15 cellular contexts compared by ENCODE assay signal in genomic region chr3:51997935-51998596, GRCh38. TPM values are rescaled to one million over a fixed set of nuclear protein-coding genes. Genes with fewer than 3 reads are reported as not detected.
A peak's percentile ranks its signal among the peaks of the same experiment; 100 is the strongest.
DNase-seq lines count a peak whose midpoint lies in the region; ATAC-seq, FAIRE-seq and TF ChIP-seq lines count a peak whose summit lies in the region.
"Had no signal": no experiment of that assay in that cellular context is flagged by ENCODE, and none has a peak within 500 bp of the region (broad histone marks: within the 10 kb centered on the region; RNA-seq: fewer than 3 reads in every experiment).

No MANE protein-coding gene starts in this region.

- H3K4me3 ChIP-seq in PC-3 (ENCODE audit: low read length): peak overlapping the region; percentile 6; the same call in 1 of the 2 replicates
- H3K4me3 ChIP-seq in smooth muscle cell: no peak overlapping the region
- no peak overlapping the region for H3K4me3 ChIP-seq in kidney (ENCODE audit: low read length in 2 of 2)
- H3K4me3 ChIP-seq: upper lobe of left lung had no signal

- H3K4me2 ChIP-seq in PC-3 (ENCODE audit: low read length) (peak overlapping the region; percentile 67), smooth muscle cell (no peak overlapping the region)
- H3K4me2 ChIP-seq: SK-N-SH had no signal

- H3K36me3 Mint-ChIP-seq in activated T-cell treated with anti-CD3 and anti-CD28 coated beads, Interleukin-2, amount 50 U/mL, for 72 hours (ENCODE audit: insufficient read depth in 2 of 2): peaks cover 16 to 20% of the 10 kb centered on the region in 2 donors

- no peaks in the 10 kb centered on the region for H3K9me3 Mint-ChIP-seq in activated T-cell treated with anti-CD3 and anti-CD28 coated beads, Interleukin-2, amount 50 U/mL, for 72 hours

- intact Hi-C loops in PC-3 (cut with micrococcal nuclease) (loop anchor here (1.0 to 2.0 kb wide), 2 partner anchors 15 to 23 kb away; partner anchors contain the start of genes ABHD14A, ABHD14B and ACY1), kidney (cut with DNase I) (no loop called here)

- H3K9me2 ChIP-seq in PC-3 (replicated peaks; ENCODE audit: low read length): no peaks in the 10 kb centered on the region
- H3K9me2 ChIP-seq: SK-N-SH had no signal

- WGBS in smooth muscle cell (ENCODE audit: low lambda C conversion rate): 43% methylated on average over 7 of the region's 7 CpGs

- peaks cover 10% of the 10 kb centered on the region for H3F3A ChIP-seq in PC-3 (ENCODE audit: low read length, unreplicated experiment)
- peaks cover 12% of the 10 kb centered on the region for H3F3A ChIP-seq in smooth muscle cell (ENCODE audit: low read depth)

- H3K4me3 Mint-ChIP-seq in activated T-cell treated with anti-CD3 and anti-CD28 coated beads, Interleukin-2, amount 50 U/mL, for 72 hours: no peak overlapping the region

- peaks cover 20% of the 10 kb centered on the region for H3K4me1 Mint-ChIP-seq in activated T-cell treated with anti-CD3 and anti-CD28 coated beads, Interleukin-2, amount 50 U/mL, for 72 hours (ENCODE audit: low read depth)

- H3K9ac ChIP-seq in PC-3 (ENCODE audit: low read length) (no peak overlapping the region), smooth muscle cell (ENCODE audit: low read depth) (no peak overlapping the region), kidney (ENCODE audit: low read length in 2 of 2) (no peak overlapping the region)
- H3K9ac ChIP-seq: SK-N-SH had no signal

- BruUV-seq in PC-3 (replicated peaks; lab: Mats Ljungman, UMichigan): no TSS peak

- H4K20me1 ChIP-seq in PC-3 (ENCODE audit: low read length) (0 out of 2 replicates have a peak, but pooled peaks cover 4% of the 10 kb centered on the region), smooth muscle cell (ENCODE audit: low read depth) (peaks cover 10% of the 10 kb centered on the region)

- CTCF ChIA-PET in PC-3 (lab: Charles Lee): interaction anchor here (0.5 to 1.0 kb wide), 6 partner anchors 15 to 1673 kb away, joined by 3 to 4 read pairs (median 3); partner anchors contain the start of gene ABHD14B

- no peaks in the 10 kb centered on the region for H3K9me3 ChIP-seq in PC-3 (ENCODE audit: low read length)
- no peaks in the 10 kb centered on the region for H3K9me3 ChIP-seq in smooth muscle cell (replicated peaks; ENCODE audit: low read depth)
- no peaks in the 10 kb centered on the region for H3K9me3 ChIP-seq in kidney (ENCODE audit: control insufficient read depth in 1 of 2, low read length in 2 of 2)
- H3K9me3 ChIP-seq: SK-N-SH, upper lobe of left lung had no signal

- H3K27ac Mint-ChIP-seq in activated T-cell treated with anti-CD3 and anti-CD28 coated beads, Interleukin-2, amount 50 U/mL, for 72 hours: no peak overlapping the region

- H3K27me3 ChIP-seq in PC-3 (ENCODE audit: low read length) (no peaks in the 10 kb centered on the region), smooth muscle cell (ENCODE audit: low read depth) (no peaks in the 10 kb centered on the region)
- H3K27me3 ChIP-seq: upper lobe of left lung had no signal

- POLR2A ChIA-PET in PC-3 (lab: Charles Lee; ENCODE audit: unreplicated experiment): interaction anchor here (0.6 kb wide), 2 partner anchors 33 to 48 kb away, joined by 3 to 4 read pairs; no protein-coding TSS in a partner anchor

- H3K4me1 ChIP-seq in PC-3 (ENCODE audit: insufficient read depth, low read length): peaks cover 22% of the 10 kb centered on the region
- peaks cover 26% of the 10 kb centered on the region for H3K4me1 ChIP-seq in smooth muscle cell (ENCODE audit: low read depth)
- peaks cover 3 to 18% of the 10 kb centered on the region in 2 donors for H3K4me1 ChIP-seq in kidney (ENCODE audit: control insufficient read depth in 1 of 2, insufficient read depth in 1 of 2, low read depth in 1 of 2, low read length in 2 of 2)

- DNase-seq in SHP77 (lab: John Stamatoyannopoulos, UW) (peak; percentile 12 to 20), SHP77 treated with DMSO at 0.1 percent for 48 hours (lab: John Stamatoyannopoulos, UW) (no peak), PC-3 (peak; percentile 92), epithelial cell of prostate (ENCODE audit: low read depth, low spot score) (no peak), smooth muscle cell (lab: John Stamatoyannopoulos, UW; ENCODE audit: unreplicated experiment) (no peak), kidney (no peak)
- no peak for DNase-seq in activated T-cell treated with anti-CD3 and anti-CD28 coated beads, Interleukin-2, amount 50 U/mL, for 72 hours
- DNase-seq: activated T-cell treated with anti-CD3 and anti-CD28 coated beads for 4 hours; aorta; DMS79 treated with DMSO at 0.1 percent for 48 hours; effector CD4-positive, alpha-beta T cell; NCI-H446 treated with DMSO at 0.1 percent for 48 hours; SK-N-SH; upper lobe of left lung had no signal

- peaks cover 24% of the 10 kb centered on the region for H3K79me2 ChIP-seq in PC-3 (ENCODE audit: low read length)
- peaks cover 18% of the 10 kb centered on the region for H3K79me2 ChIP-seq in smooth muscle cell (ENCODE audit: low read depth)

- H3K27ac ChIP-seq in PC-3 (ENCODE audit: low read length): peak overlapping the region; percentile 15; the same call in 1 of the 2 replicates
- H3K27ac ChIP-seq in epithelial cell of prostate: peak overlapping the region; percentile 38
- H3K27ac ChIP-seq in smooth muscle cell (ENCODE audit: low read depth): peak overlapping the region; percentile 31
- H3K27ac ChIP-seq in kidney (ENCODE audit: low read depth in 2 of 2, low read length in 2 of 2): no peak overlapping the region
- H3K27ac ChIP-seq: upper lobe of left lung had no signal

- ATAC-seq in PC-3: peak; percentile 68
- no peak for ATAC-seq in GM21529 (IDR thresholded peaks at IDR 0.05; ENCODE audit: unreplicated experiment)
- no peak for ATAC-seq in activated T-cell treated with anti-CD3 and anti-CD28 coated beads, Interleukin-2, amount 50 U/mL, for 72 hours (replicated peaks in 1 of 2)

- TF ChIP-seq CTCF in PC-3 (conservative IDR thresholded peaks at IDR 0.05; ENCODE audit: low read depth, low read length): no peak
- no peak for TF ChIP-seq CTCF in smooth muscle cell (IDR thresholded peaks at IDR 0.05; ENCODE audit: borderline replicate concordance, insufficient read depth, poor library complexity, severe bottlenecking)
- TF ChIP-seq CTCF in kidney (IDR thresholded peaks at IDR 0.05; ENCODE audit: borderline replicate concordance, extremely low read depth, insufficient read depth): no peak

- H2AFZ ChIP-seq in PC-3 (ENCODE audit: low read length) (0 out of 2 replicates have a peak overlapping the region, but pooled peaks have one; percentile 5), smooth muscle cell (ENCODE audit: low read depth) (no peak overlapping the region)

- FAIRE-seq in kidney (lab: Jason Lieb, UNC): no peak

- H3K36me3 ChIP-seq in PC-3 (ENCODE audit: low read depth, low read length) (peaks cover 19% of the 10 kb centered on the region), smooth muscle cell (ENCODE audit: low read depth) (no peaks in the 10 kb centered on the region), kidney (ENCODE audit: control insufficient read depth in 1 of 2, insufficient read depth in 2 of 2, low read length in 2 of 2) (peaks cover 6 to 9% of the 10 kb centered on the region in 2 donors)

- peaks cover 6% of the 10 kb centered on the region for H3K27me3 Mint-ChIP-seq in activated T-cell treated with anti-CD3 and anti-CD28 coated beads, Interleukin-2, amount 50 U/mL, for 72 hours (ENCODE audit: low read depth)

RNA-seq across cellular contexts. Expression of gene RPL29, which starts 2.4 kb away (rescaled TPM):
- total RNA-seq in PC-3 (2014; rRNA removed) (1,539 and 1,807 TPM in 2 replicates), smooth muscle cell (1,004 and 1,042 TPM in 2 replicates), kidney (785 TPM)
- polyA plus RNA-seq in smooth muscle cell (708 and 743 TPM in 2 replicates), kidney (ENCODE audit: insufficient read depth, low read depth, low replicate concordance) (1,416 TPM)
- total RNA-seq in activated T-cell treated with anti-CD3 and anti-CD28 coated beads, Interleukin-2, amount 50 U/mL, for 72 hours: 1,000 to 10,000 TPM; 1,676 to 1,838 TPM

RNA-seq across cellular contexts. Expression of gene ACY1, which starts 14.7 kb away (rescaled TPM):
- total RNA-seq in PC-3 (2014; rRNA removed): 71.3 and 113 TPM in 2 replicates
- 39.6 and 43.0 TPM in 2 replicates for total RNA-seq in smooth muscle cell
- polyA plus RNA-seq in smooth muscle cell: 33.8 and 38.4 TPM in 2 replicates
- 68.1 TPM for total RNA-seq in kidney
- polyA plus RNA-seq in kidney (ENCODE audit: insufficient read depth, low read depth, low replicate concordance): 856 TPM
- 10 to 100 TPM; 30.2 to 42.4 TPM for total RNA-seq in activated T-cell treated with anti-CD3 and anti-CD28 coated beads, Interleukin-2, amount 50 U/mL, for 72 hours

RNA-seq across cellular contexts. Expression of gene ABHD14A, which starts 23.2 kb away (rescaled TPM):
- total RNA-seq in PC-3 (2014; rRNA removed) (22.1 and 23.4 TPM in 2 replicates), smooth muscle cell (6.2 and 16.1 TPM in 2 replicates), kidney (20.7 TPM)
- polyA plus RNA-seq in smooth muscle cell (38.6 and 49.7 TPM in 2 replicates), kidney (ENCODE audit: insufficient read depth, low read depth, low replicate concordance) (50.5 TPM)
- 1 to 10 TPM; 6.6 to 8.9 TPM for total RNA-seq in activated T-cell treated with anti-CD3 and anti-CD28 coated beads, Interleukin-2, amount 50 U/mL, for 72 hours

RNA-seq across cellular contexts. Expression of gene ABHD14B, which starts 24.2 kb away (rescaled TPM):
- total RNA-seq in PC-3 (2014; rRNA removed) (49.6 and 53.8 TPM in 2 replicates), smooth muscle cell (17.8 and 18.9 TPM in 2 replicates), kidney (73.5 TPM)
- polyA plus RNA-seq in smooth muscle cell (26.2 and 31.4 TPM in 2 replicates), kidney (ENCODE audit: insufficient read depth, low read depth, low replicate concordance) (207 TPM)
- total RNA-seq in activated T-cell treated with anti-CD3 and anti-CD28 coated beads, Interleukin-2, amount 50 U/mL, for 72 hours: 10 to 100 TPM; 52.5 to 54.6 TPM

RNA-seq across cellular contexts. Expression of gene PCBP4, which starts 30.8 kb away (rescaled TPM):
- total RNA-seq in PC-3 (2014; rRNA removed): 45.8 and 59.1 TPM in 2 replicates
- 42.6 and 51.4 TPM in 2 replicates for total RNA-seq in smooth muscle cell
- polyA plus RNA-seq in smooth muscle cell: 81.2 and 97.4 TPM in 2 replicates
- total RNA-seq in kidney: 31.7 TPM
- 34.0 TPM for polyA plus RNA-seq in kidney (ENCODE audit: insufficient read depth, low read depth, low replicate concordance)
- 10 to 100 TPM; 23.3 to 27.4 TPM for total RNA-seq in activated T-cell treated with anti-CD3 and anti-CD28 coated beads, Interleukin-2, amount 50 U/mL, for 72 hours

Comparison
In these comparisons a context has a peak if more than half of its experiments do, and no peak if none do; other contexts are left out.
1. DNase-seq: peak in SHP77 (2 of 2) and PC-3 (single experiment); none in SHP77 treated with DMSO at 0.1 percent for 48 hours (single experiment), epithelial cell of prostate (single experiment), smooth muscle cell (single experiment), kidney (single experiment) and activated T-cell treated with anti-CD3 and anti-CD28 coated beads, Interleukin-2, amount 50 U/mL, for 72 hours (0 of 2).
2. H3K27ac ChIP-seq: peak in PC-3 (single experiment), epithelial cell of prostate (single experiment) and smooth muscle cell (single experiment); none in kidney (0 of 2).